ENCODE assay signal across 8 cellular contexts in the genomic region with DNA sequence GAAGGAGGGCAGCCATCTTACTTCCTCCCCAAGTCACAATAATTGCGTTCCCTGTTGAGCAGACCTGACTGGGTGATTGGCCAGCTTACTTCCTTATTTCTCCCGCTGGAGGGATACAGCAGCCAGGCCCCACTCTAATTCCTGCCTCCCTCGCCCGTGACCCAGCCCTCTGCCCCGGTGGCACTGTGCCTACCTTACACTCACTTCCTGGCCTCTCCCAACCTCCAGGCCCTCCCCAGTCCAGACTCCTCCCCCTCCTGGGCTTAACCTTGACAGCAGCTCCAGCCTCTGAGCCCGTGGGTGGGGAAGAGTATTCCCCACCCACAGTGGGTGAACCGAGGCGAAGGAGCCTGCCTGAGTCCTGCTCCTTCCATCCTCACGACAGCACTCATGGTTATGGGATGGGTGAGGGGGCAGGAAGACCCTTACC. TPM values are rescaled to one million over a fixed set of nuclear protein-coding genes. Genes with fewer than 3 reads are reported as not detected.
DNase-seq lines count a peak whose midpoint lies in the region; ATAC-seq and TF ChIP-seq lines count a peak whose summit lies in the region.

No MANE protein-coding gene starts in this region.

- TF ChIP-seq CTCF in NB4 (IDR thresholded peaks at IDR 0.05; ENCODE audit: low read depth, low read length): no peak

- peaks cover 0 to 35% (median 13%) of the 10 kb centered on the region in 11 experiments; a peak in 14 of 22 replicates for H4K20me1 ChIP-seq in BLaER1 treated with 17β-estradiol and CSF1 and Interleukin-3, amounts not matched to agents 10 nM and 100 nM

- peaks cover 38 to 59% (median 50%) of the 10 kb centered on the region in 11 experiments for H3K36me3 ChIP-seq in BLaER1 treated with 17β-estradiol and CSF1 and Interleukin-3, amounts not matched to agents 10 nM and 100 nM

- DNase-seq in NB4 (ENCODE audit: low read depth) (peak; percentile 73), mesenteric fat pad (ENCODE audit: low spot score) (peak; percentile 92), DMS153 (lab: John Stamatoyannopoulos, UW) (no peak), HCEC 1CT (no peak)
- no peak for DNase-seq in activated naive CD8-positive, alpha-beta T cell treated with anti-CD3 and anti-CD28 coated beads, Interleukin-2, amount 50 U/mL, for 24 hours
- no peak for DNase-seq in activated CD8-positive, alpha-beta memory T cell treated with anti-CD3 and anti-CD28 coated beads for 24 hours

- no peaks in the 10 kb centered on the region for H3K27me3 ChIP-seq in BLaER1 treated with 17β-estradiol and CSF1 and Interleukin-3, amounts not matched to agents 10 nM and 100 nM

- no peaks in the 10 kb centered on the region for H3K27me3 Mint-ChIP-seq in activated naive CD8-positive, alpha-beta T cell treated with anti-CD3 and anti-CD28 coated beads, Interleukin-2, amount 50 U/mL, for 24 hours

- peaks cover 29% of the 10 kb centered on the region for H3K36me3 Mint-ChIP-seq in activated naive CD8-positive, alpha-beta T cell treated with anti-CD3 and anti-CD28 coated beads, Interleukin-2, amount 50 U/mL, for 24 hours (ENCODE audit: low read depth)

- H3K4me3 ChIP-seq in BLaER1 treated with 17β-estradiol and CSF1 and Interleukin-3, amounts not matched to agents 10 nM and 100 nM: peak overlapping the region in 5 of 10 experiments; percentile 11 to 91 (median 31); a peak in 8 of 20 replicates
- no peak overlapping the region for H3K4me3 ChIP-seq in NB4 (ENCODE audit: low read depth, low read length)

- H3K4me3 Mint-ChIP-seq in activated naive CD8-positive, alpha-beta T cell treated with anti-CD3 and anti-CD28 coated beads, Interleukin-2, amount 50 U/mL, for 24 hours: peak overlapping the region; percentile 94

- H3K9ac ChIP-seq in BLaER1 treated with 17β-estradiol and CSF1 and Interleukin-3, amounts not matched to agents 10 nM and 100 nM: peak overlapping the region; percentile 39 to 96 (median 90); a peak in 20 of 22 replicates

- H3K27ac ChIP-seq in BLaER1 treated with 17β-estradiol and CSF1 and Interleukin-3, amounts not matched to agents 10 nM and 100 nM: peak overlapping the region; percentile 28 to 93 (median 89); a peak in 20 of 22 replicates

- no peaks in the 10 kb centered on the region for H3K9me3 ChIP-seq in BLaER1 treated with 17β-estradiol and CSF1 and Interleukin-3, amounts not matched to agents 10 nM and 100 nM (replicated peaks in 1 of 11)

- TF ChIP-seq POLR2A in NB4 (IDR thresholded peaks at IDR 0.05; ENCODE audit: extremely low read depth, insufficient read length): no peak

- H3K4me2 ChIP-seq in BLaER1 treated with 17β-estradiol and CSF1 and Interleukin-3, amounts not matched to agents 10 nM and 100 nM: peak overlapping the region; percentile 81 to 99 (median 95)

- no peak for ATAC-seq in activated naive CD8-positive, alpha-beta T cell treated with anti-CD3 and anti-CD28 coated beads, Interleukin-2, amount 50 U/mL, for 24 hours
- ATAC-seq in GM21526 (IDR thresholded peaks at IDR 0.05; ENCODE audit: low FRiP score, unreplicated experiment): no peak

- H3K4me1 Mint-ChIP-seq in activated naive CD8-positive, alpha-beta T cell treated with anti-CD3 and anti-CD28 coated beads, Interleukin-2, amount 50 U/mL, for 24 hours: peaks cover 29% of the 10 kb centered on the region

- H3K27ac Mint-ChIP-seq in activated naive CD8-positive, alpha-beta T cell treated with anti-CD3 and anti-CD28 coated beads, Interleukin-2, amount 50 U/mL, for 24 hours: peak overlapping the region; percentile 91

- peaks cover 36 to 54% (median 43%) of the 10 kb centered on the region in 10 experiments for H3K4me1 ChIP-seq in BLaER1 treated with 17β-estradiol and CSF1 and Interleukin-3, amounts not matched to agents 10 nM and 100 nM

- H3K9me3 Mint-ChIP-seq in activated naive CD8-positive, alpha-beta T cell treated with anti-CD3 and anti-CD28 coated beads, Interleukin-2, amount 50 U/mL, for 24 hours: no peaks in the 10 kb centered on the region

RNA-seq across cellular contexts. Expression of a gene that starts 3.0 kb away (rescaled TPM):
- 15.2 TPM for total RNA-seq in mesenteric fat pad

RNA-seq across cellular contexts. Expression of a gene that starts 44.0 kb away (rescaled TPM):
- 18.5 TPM for total RNA-seq in mesenteric fat pad

Comparison
In these comparisons a context has a peak if more than half of its experiments do, and no peak if none do; other contexts are left out.
1. DNase-seq: peak in NB4 (single experiment) and mesenteric fat pad (single experiment); none in activated naive CD8-positive, alpha-beta T cell treated with anti-CD3 and anti-CD28 coated beads, Interleukin-2, amount 50 U/mL, for 24 hours (single experiment), activated CD8-positive, alpha-beta memory T cell treated with anti-CD3 and anti-CD28 coated beads for 24 hours (single experiment), DMS153 (single experiment) and HCEC 1CT (single experiment).